In the genomic region with DNA sequence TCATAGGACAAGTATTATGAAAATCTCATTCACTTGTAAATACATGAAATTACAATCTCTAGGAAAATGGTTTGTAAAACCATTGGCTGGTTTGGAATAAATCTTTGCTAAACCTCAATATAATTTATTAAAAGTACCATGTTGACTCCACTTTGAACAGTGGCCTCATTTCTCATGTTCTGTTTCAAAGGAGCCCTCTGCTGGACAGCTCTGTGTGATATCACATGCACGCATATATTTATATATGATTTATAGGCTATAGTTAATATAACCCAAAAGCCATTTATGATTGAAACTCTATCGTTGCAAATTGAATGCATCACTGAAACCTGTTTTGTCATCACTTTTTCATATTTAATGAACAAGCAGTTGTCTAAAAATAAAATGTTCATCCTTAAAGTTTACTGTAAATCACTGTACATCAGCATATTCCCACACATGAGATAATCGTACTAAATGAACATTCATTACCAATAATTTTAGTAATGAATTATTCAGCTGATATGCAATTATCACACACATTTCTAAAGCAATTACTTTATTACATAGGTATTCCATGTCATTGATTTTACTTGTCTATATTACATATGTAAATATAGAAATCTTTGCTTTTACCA, we compare ENCODE assay signal across 8 cellular contexts.
DNase-seq lines count a peak whose midpoint lies in the region; ATAC-seq and TF ChIP-seq lines count a peak whose summit lies in the region.

No MANE protein-coding gene starts in this region.

- no peaks in the 10 kb centered on the region for H3K4me1 ChIP-seq in prostate gland (replicated peaks)

- intact Hi-C loops in prostate gland (cut with DNase I) = no loop called here

- 49% methylated on average over 3 of the region's 3 CpGs for WGBS in prostate gland

- no peak overlapping the region for H3K4me3 ChIP-seq in prostate gland

- DNase-seq in NCI-H345 (lab: John Stamatoyannopoulos, UW) = peak; percentile 34
- DNase-seq in NCI-H345 treated with DMSO at 0.1 percent for 48 hours (lab: John Stamatoyannopoulos, UW; ENCODE audit: unreplicated experiment) = no peak
- DNase-seq in NCI-H510A (lab: John Stamatoyannopoulos, UW) = peak; percentile 13
- DNase-seq in dermis microvascular lymphatic vessel endothelial cell (ENCODE audit: low read depth in 2 of 2) = peak; percentile 39 to 54
- no peak for DNase-seq in prostate gland (ENCODE audit: low spot score)
- DNase-seq in Ammon's horn (ENCODE audit: low spot score) = no peak
- DNase-seq in GM13976 (ENCODE audit: low spot score) = no peak

- no peak overlapping the region for H3K27ac ChIP-seq in prostate gland

- in situ Hi-C loops in GM13976 (cut with MboI; ENCODE audit: low sequenced_read_pairs, unreplicated experiment) = no loop called here

- ATAC-seq in GM19452 (IDR thresholded peaks at IDR 0.05; ENCODE audit: unreplicated experiment) = no peak

- no peaks in the 10 kb centered on the region for H3K9me3 ChIP-seq in prostate gland

- peak in 3 of 4 experiments; percentile 25 to 54 (median 36) for TF ChIP-seq CTCF in prostate gland (IDR thresholded peaks at IDR 0.05)
- TF ChIP-seq CTCF in GM13976 (IDR thresholded peaks at IDR 0.05; ENCODE audit: borderline replicate concordance, control extremely low read depth, extremely low read depth, insufficient read depth, missing control alignments) = no peak

- TF ChIP-seq POLR2A in prostate gland (IDR thresholded peaks at IDR 0.05) = no peak

- no peaks in the 10 kb centered on the region for H3K27me3 ChIP-seq in prostate gland (replicated peaks; ENCODE audit: insufficient read depth)

- H3K36me3 ChIP-seq in prostate gland = no peaks in the 10 kb centered on the region

Comparison
In these comparisons a context has a peak if more than half of its experiments do, and no peak if none do; other contexts are left out.
1. DNase-seq: peak in NCI-H345 (single experiment), NCI-H510A (single experiment) and dermis microvascular lymphatic vessel endothelial cell (2 of 2); none in NCI-H345 treated with DMSO at 0.1 percent for 48 hours (single experiment), prostate gland (single experiment), Ammon's horn (single experiment) and GM13976 (single experiment).